Comparison of ENCODE assay signal across 34 cellular contexts in the genomic region with DNA sequence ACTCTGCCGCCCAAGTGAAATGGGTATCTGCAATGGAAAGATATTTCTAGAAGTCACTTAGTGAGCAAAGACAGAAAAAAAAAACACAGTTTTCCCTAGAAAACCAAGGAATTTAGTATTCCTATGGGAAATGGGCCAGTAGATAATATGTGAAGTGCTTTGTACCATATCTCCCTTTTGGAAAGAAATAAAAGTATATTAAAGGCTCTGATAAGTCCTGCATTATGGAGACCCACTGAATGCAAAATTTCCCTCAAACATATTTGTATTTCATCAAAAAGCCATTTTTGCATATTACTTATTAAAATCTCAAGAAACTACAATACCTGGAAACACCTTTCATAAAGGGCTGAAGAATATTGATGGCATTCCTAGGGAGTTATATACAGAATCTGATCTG. TPM values are rescaled to one million over a fixed set of nuclear protein-coding genes. Genes with fewer than 3 reads are reported as not detected.
"Had no signal": no experiment of that assay in that cellular context is flagged by ENCODE, and none has a peak within 500 bp of the region (broad histone marks: within the 10 kb centered on the region; RNA-seq: fewer than 3 reads in every experiment).

No MANE protein-coding gene starts in this region.

- H3K4me2 ChIP-seq: hepatocyte had no signal

- H3K36me3 ChIP-seq: colonic mucosa, esophagus muscularis mucosa, esophagus squamous epithelium, gastrocnemius medialis, gastroesophageal sphincter, heart left ventricle, heart right ventricle had no signal

- H2AFZ ChIP-seq: hepatocyte had no signal

- H3K79me2 ChIP-seq: hepatocyte had no signal

- ATAC-seq: effector memory CD8-positive, alpha-beta T cell; esophagus mucosa; foreskin keratinocyte; gastrocnemius medialis; gastroesophageal sphincter; heart left ventricle; heart right ventricle had no signal

- FAIRE-seq: colon, endometrium, endothelial cell of umbilical vein, frontal cortex had no signal

- H3K27ac ChIP-seq: colonic mucosa, coronary artery, dorsolateral prefrontal cortex, epithelial cell of prostate, esophagus muscularis mucosa, esophagus squamous epithelium, foreskin keratinocyte, gastrocnemius medialis, gastroesophageal sphincter, heart left ventricle, heart right ventricle, hepatocyte had no signal

- H3K27me3 Mint-ChIP-seq: dendritic cell treated with granulocyte-macrophage colony-stimulating factor and Interleukin-4, amounts not matched to agents 40 ng/mL and 50 ng/mL, for 4 days had no signal

- H3K4me1 Mint-ChIP-seq: endodermal cell had no signal

- H3K27me3 ChIP-seq: gastrocnemius medialis, hepatocyte had no signal

- H3K4me3 ChIP-seq: colonic mucosa, coronary artery, dorsolateral prefrontal cortex, esophagus muscularis mucosa, esophagus squamous epithelium, gastrocnemius medialis, gastroesophageal sphincter, heart left ventricle, heart right ventricle, hepatocyte had no signal

- H3K27ac Mint-ChIP-seq: dendritic cell treated with granulocyte-macrophage colony-stimulating factor and Interleukin-4, amounts not matched to agents 40 ng/mL and 50 ng/mL, for 4 days; effector memory CD8-positive, alpha-beta T cell; endodermal cell had no signal

- H3K9me3 ChIP-seq: colonic mucosa, esophagus muscularis mucosa, esophagus squamous epithelium, gastrocnemius medialis, gastroesophageal sphincter, heart left ventricle had no signal

- DNase-seq: colonic mucosa; cortex of kidney; dermis blood vessel endothelial cell; dorsolateral prefrontal cortex; effector CD4-positive, alpha-beta T cell; effector CD8-positive, alpha-beta T cell; effector memory CD4-positive, alpha-beta T cell; effector memory CD8-positive, alpha-beta T cell; endodermal cell; erythroblast; esophagus squamous epithelium; foreskin fibroblast; foreskin keratinocyte; foreskin melanocyte; gastrocnemius medialis; glutamatergic neuron; head of caudate nucleus; heart left ventricle; heart right ventricle had no signal

- H3K4me1 ChIP-seq: colonic mucosa, esophagus muscularis mucosa, esophagus squamous epithelium, foreskin keratinocyte, gastrocnemius medialis, gastroesophageal sphincter, heart left ventricle, heart right ventricle had no signal

- H3K9me3 Mint-ChIP-seq: dendritic cell treated with granulocyte-macrophage colony-stimulating factor and Interleukin-4, amounts not matched to agents 40 ng/mL and 50 ng/mL, for 4 days; effector memory CD8-positive, alpha-beta T cell had no signal

- H3K4me3 Mint-ChIP-seq: dendritic cell treated with granulocyte-macrophage colony-stimulating factor and Interleukin-4, amounts not matched to agents 40 ng/mL and 50 ng/mL, for 4 days; effector memory CD8-positive, alpha-beta T cell; endodermal cell had no signal

RNA-seq across cellular contexts. Expression of a gene that starts 51.6 kb away (rescaled TPM):
- total RNA-seq: colonic mucosa, dermis blood vessel endothelial cell, dermis microvascular lymphatic vessel endothelial cell, endodermal cell, endothelial cell of umbilical vein, epithelial cell of proximal tubule, esophagus mucosa, esophagus muscularis mucosa, foreskin keratinocyte, frontal cortex, gastrocnemius medialis, glomerular endothelial cell, hepatocyte had no signal
- polyA plus RNA-seq: endothelial cell of umbilical vein, fibroblast of lung had no signal
